7 cellular contexts compared by ENCODE assay signal in genomic region chr10:124917168-124917938, GRCh38. TPM values are rescaled to one million over a fixed set of nuclear protein-coding genes. Genes with fewer than 3 reads are reported as not detected.
DNase-seq lines count a peak whose midpoint lies in the region; TF ChIP-seq lines count a peak whose summit lies in the region.

No MANE protein-coding gene starts in this region.

- H3K27ac ChIP-seq in epithelial cell of prostate (peak overlapping the region; percentile 87), muscle layer of duodenum (ENCODE audit: low read length) (peak overlapping the region; percentile 97), stomach (peak overlapping the region; percentile 98 to 99 (median 99))

- intact Hi-C loops in stomach (cut with DNase I; ENCODE audit: low total_unique reads): no loop called here

- DNase-seq in HCEC 1CT (peak; percentile 31), NCI-H146 (lab: John Stamatoyannopoulos, UW) (peak; percentile 55), epithelial cell of prostate (ENCODE audit: low read depth, low spot score) (no peak), stomach (peak; percentile 41)
- DNase-seq in activated CD8-positive, alpha-beta memory T cell treated with anti-CD3 and anti-CD28 coated beads, Interleukin-2, amount 50 U/mL, for 4 hours: peak; percentile 39

- no peak for TF ChIP-seq EP300 in stomach (IDR thresholded peaks at IDR 0.05)

- H3K9me3 ChIP-seq in muscle layer of duodenum (ENCODE audit: control insufficient read depth in 1 of 2, low read length in 2 of 2) (no peaks in the 10 kb centered on the region), stomach (no peaks in the 10 kb centered on the region)

- peaks cover 0 to 4% of the 10 kb centered on the region in 2 donors for H3K36me3 ChIP-seq in muscle layer of duodenum (ENCODE audit: control insufficient read depth in 1 of 2, insufficient read depth in 2 of 2, low read length in 2 of 2)
- H3K36me3 ChIP-seq in stomach: no peaks in the 10 kb centered on the region

- no peaks in the 10 kb centered on the region for H3K27me3 ChIP-seq in muscle layer of duodenum (ENCODE audit: low read depth, low read length)
- no peaks in the 10 kb centered on the region for H3K27me3 ChIP-seq in stomach

- TF ChIP-seq CTCF in GM12875 (IDR thresholded peaks at IDR 0.05; ENCODE audit: borderline replicate concordance, insufficient read depth, low read depth, low read length): no peak
- TF ChIP-seq CTCF in stomach (IDR thresholded peaks at IDR 0.05): no peak

- TF ChIP-seq POLR2A in stomach (IDR thresholded peaks at IDR 0.05): no peak

- H3K4me1 ChIP-seq in muscle layer of duodenum (ENCODE audit: control insufficient read depth in 1 of 2, insufficient read depth in 2 of 2, low read length in 2 of 2) (peaks cover 19 to 20% of the 10 kb centered on the region in 2 donors), stomach (peaks cover 18 to 51% (median 38%) of the 10 kb centered on the region in 4 donors)

- H3K4me3 ChIP-seq in GM12875 (ENCODE audit: low read depth, low read length) (peak overlapping the region; percentile 84), muscle layer of duodenum (ENCODE audit: low read depth in 1 of 2, low read length in 2 of 2) (peak overlapping the region; percentile 73 to 89), stomach (peak overlapping the region; percentile 76 to 92 (median 80))

- 0 to 1% (median 0%) methylated on average over 25 to 79 of the region's 81 CpGs for WGBS in stomach, 5 donors

RNA-seq across cellular contexts. Expression of gene ZRANB1, which starts 24.6 kb away (rescaled TPM):
- total RNA-seq in stomach: 10 to 100 TPM in 4 of 5 donors, 1 to 10 TPM in 1; 9.3 to 63.7 (median 11.6) TPM
- polyA plus RNA-seq in stomach: 10 to 100 TPM in 1 of 3 donors, 1 to 10 TPM in 2; 7.0 to 15.0 (median 9.1) TPM
